1 cellular context compared by ENCODE assay signal in the genomic region with DNA sequence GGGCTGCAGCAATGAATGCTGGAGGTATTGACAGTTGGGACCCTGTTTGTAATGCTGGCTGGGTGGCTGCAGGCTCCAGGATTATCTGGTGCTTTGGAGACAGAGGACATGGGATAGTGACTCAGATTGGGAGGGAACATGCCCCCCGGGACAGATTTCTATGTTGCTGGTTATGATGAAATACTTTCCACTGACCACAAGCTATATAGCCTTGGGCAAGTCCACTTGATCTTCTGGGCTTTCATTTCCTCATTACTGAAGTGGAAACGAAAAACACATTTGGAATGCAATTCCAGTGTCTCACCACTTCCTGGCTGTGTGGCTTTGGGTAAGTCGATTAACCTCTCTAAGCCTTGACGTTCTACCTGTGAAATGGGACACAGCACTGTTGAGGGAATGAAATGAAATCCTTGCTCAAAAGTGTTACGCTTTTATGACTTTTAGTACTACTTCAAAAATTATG.
TF ChIP-seq lines count a peak whose summit lies in the region.

No MANE protein-coding gene starts in this region.

TF ChIP-seq in A549, 52 proteins besides CTCF, POLR2A, EP300 and RAD21 (continued from another document):
- TF ChIP-seq, protein P1, sequence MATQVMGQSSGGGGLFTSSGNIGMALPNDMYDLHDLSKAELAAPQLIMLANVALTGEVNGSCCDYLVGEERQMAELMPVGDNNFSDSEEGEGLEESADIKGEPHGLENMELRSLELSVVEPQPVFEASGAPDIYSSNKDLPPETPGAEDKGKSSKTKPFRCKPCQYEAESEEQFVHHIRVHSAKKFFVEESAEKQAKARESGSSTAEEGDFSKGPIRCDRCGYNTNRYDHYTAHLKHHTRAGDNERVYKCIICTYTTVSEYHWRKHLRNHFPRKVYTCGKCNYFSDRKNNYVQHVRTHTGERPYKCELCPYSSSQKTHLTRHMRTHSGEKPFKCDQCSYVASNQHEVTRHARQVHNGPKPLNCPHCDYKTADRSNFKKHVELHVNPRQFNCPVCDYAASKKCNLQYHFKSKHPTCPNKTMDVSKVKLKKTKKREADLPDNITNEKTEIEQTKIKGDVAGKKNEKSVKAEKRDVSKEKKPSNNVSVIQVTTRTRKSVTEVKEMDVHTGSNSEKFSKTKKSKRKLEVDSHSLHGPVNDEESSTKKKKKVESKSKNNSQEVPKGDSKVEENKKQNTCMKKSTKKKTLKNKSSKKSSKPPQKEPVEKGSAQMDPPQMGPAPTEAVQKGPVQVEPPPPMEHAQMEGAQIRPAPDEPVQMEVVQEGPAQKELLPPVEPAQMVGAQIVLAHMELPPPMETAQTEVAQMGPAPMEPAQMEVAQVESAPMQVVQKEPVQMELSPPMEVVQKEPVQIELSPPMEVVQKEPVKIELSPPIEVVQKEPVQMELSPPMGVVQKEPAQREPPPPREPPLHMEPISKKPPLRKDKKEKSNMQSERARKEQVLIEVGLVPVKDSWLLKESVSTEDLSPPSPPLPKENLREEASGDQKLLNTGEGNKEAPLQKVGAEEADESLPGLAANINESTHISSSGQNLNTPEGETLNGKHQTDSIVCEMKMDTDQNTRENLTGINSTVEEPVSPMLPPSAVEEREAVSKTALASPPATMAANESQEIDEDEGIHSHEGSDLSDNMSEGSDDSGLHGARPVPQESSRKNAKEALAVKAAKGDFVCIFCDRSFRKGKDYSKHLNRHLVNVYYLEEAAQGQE (IDR thresholded peaks at IDR 0.05) = no peak
- no peak for TF ChIP-seq RFX5 (IDR thresholded peaks at IDR 0.05)
- no peak for TF ChIP-seq BCL3 (IDR thresholded peaks at IDR 0.05)
- no peak for TF ChIP-seq BHLHE40 (IDR thresholded peaks at IDR 0.05; ENCODE audit: low read depth, low read length)
- TF ChIP-seq RARB (CRISPR knock-in tag; IDR thresholded peaks at IDR 0.05) = no peak
- peak; percentile 77 to 79; a peak in 3 of 4 replicates for TF ChIP-seq CEBPB (IDR thresholded peaks at IDR 0.05)
- TF ChIP-seq MYC (IDR thresholded peaks at IDR 0.05; ENCODE audit: borderline replicate concordance, low read length) = no peak
- TF ChIP-seq NPAS2 (CRISPR knock-in tag; IDR thresholded peaks at IDR 0.05; ENCODE audit: borderline replicate concordance) = no peak
- peak; percentile 50 to 53; a peak in 2 of 5 replicates for TF ChIP-seq JUN (IDR thresholded peaks at IDR 0.05)
- TF ChIP-seq KDM5A (IDR thresholded peaks at IDR 0.05) = no peak
- TF ChIP-seq ZNF302 (CRISPR knock-in tag; IDR thresholded peaks at IDR 0.05) = 0 out of 2 replicates have a peak, but pooled peaks have one; percentile 30
- TF ChIP-seq ELK1 (IDR thresholded peaks at IDR 0.05; ENCODE audit: low read depth, low read length) = no peak
- TF ChIP-seq TP53 (CRISPR knock-in tag; IDR thresholded peaks at IDR 0.05) = no peak
- TF ChIP-seq FOXS1 (CRISPR knock-in tag; IDR thresholded peaks at IDR 0.05) = no peak
- TF ChIP-seq NR3C1 (IDR thresholded peaks at IDR 0.05) = no peak
- TF ChIP-seq, protein P2, sequence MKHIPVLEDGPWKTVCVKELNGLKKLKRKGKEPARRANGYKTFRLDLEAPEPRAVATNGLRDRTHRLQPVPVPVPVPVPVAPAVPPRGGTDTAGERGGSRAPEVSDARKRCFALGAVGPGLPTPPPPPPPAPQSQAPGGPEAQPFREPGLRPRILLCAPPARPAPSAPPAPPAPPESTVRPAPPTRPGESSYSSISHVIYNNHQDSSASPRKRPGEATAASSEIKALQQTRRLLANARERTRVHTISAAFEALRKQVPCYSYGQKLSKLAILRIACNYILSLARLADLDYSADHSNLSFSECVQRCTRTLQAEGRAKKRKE (CRISPR knock-in tag; IDR thresholded peaks at IDR 0.05; ENCODE audit: low read depth) = no peak
- no peak for TF ChIP-seq SREBF2 (IDR thresholded peaks at IDR 0.05)
- no peak for TF ChIP-seq HEYL (CRISPR knock-in tag; IDR thresholded peaks at IDR 0.05)
- TF ChIP-seq CBX8 (IDR thresholded peaks at IDR 0.05) = no peak
- TF ChIP-seq USF2 (IDR thresholded peaks at IDR 0.05) = no peak
- no peak for TF ChIP-seq PHF8 (IDR thresholded peaks at IDR 0.05; ENCODE audit: borderline replicate concordance, low read depth)
- no peak; the same call in 1 of the 2 replicates for TF ChIP-seq ESRRA (IDR thresholded peaks at IDR 0.05; ENCODE audit: borderline replicate concordance, low read length)
- no peak for TF ChIP-seq HOXB5 (CRISPR knock-in tag; IDR thresholded peaks at IDR 0.05)
- TF ChIP-seq HOXB13 (CRISPR knock-in tag; IDR thresholded peaks at IDR 0.05; ENCODE audit: low read depth) = no peak
- TF ChIP-seq FOSB (CRISPR knock-in tag; IDR thresholded peaks at IDR 0.05) = 0 out of 2 replicates have a peak, but pooled peaks have one; percentile 63
- TF ChIP-seq NFE2L2 (conservative IDR thresholded peaks at IDR 0.05; ENCODE audit: low read length) = no peak
- no peak for TF ChIP-seq MAX (IDR thresholded peaks at IDR 0.05)
- no peak for TF ChIP-seq CHD4 (IDR thresholded peaks at IDR 0.05; ENCODE audit: borderline replicate concordance)
- 0 out of 2 replicates have a peak, but pooled peaks have one; percentile 27 for TF ChIP-seq FOSL2 (IDR thresholded peaks at IDR 0.05)
- peak; percentile 79 for TF ChIP-seq FOSL2 (CRISPR knock-in tag; IDR thresholded peaks at IDR 0.05)
- TF ChIP-seq, protein P3, sequence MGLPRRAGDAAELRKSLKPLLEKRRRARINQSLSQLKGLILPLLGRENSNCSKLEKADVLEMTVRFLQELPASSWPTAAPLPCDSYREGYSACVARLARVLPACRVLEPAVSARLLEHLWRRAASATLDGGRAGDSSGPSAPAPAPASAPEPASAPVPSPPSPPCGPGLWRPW (IDR thresholded peaks at IDR 0.05) = no peak
- TF ChIP-seq SMC3 (IDR thresholded peaks at IDR 0.05) = 0 out of 3 replicates have a peak, but pooled peaks have one; percentile 11
